Comparison of ENCODE assay signal across 18 cellular contexts in genomic region chr2:95305341-95306058, GRCh38. TPM values are rescaled to one million over a fixed set of nuclear protein-coding genes. Genes with fewer than 3 reads are reported as not detected.
A peak's percentile ranks its signal among the peaks of the same experiment; 100 is the strongest.
DNase-seq lines count a peak whose midpoint lies in the region; ATAC-seq, FAIRE-seq and TF ChIP-seq lines count a peak whose summit lies in the region.
"Had no signal": no experiment of that assay in that cellular context is flagged by ENCODE, and none has a peak within 500 bp of the region (broad histone marks: within the 10 kb centered on the region; RNA-seq: fewer than 3 reads in every experiment).

No MANE protein-coding gene starts in this region.

- peaks cover 14% of the 10 kb centered on the region for H3K27me3 ChIP-seq in GM23248 (replicated peaks; ENCODE audit: insufficient read depth)
- no peaks in the 10 kb centered on the region for H3K27me3 ChIP-seq in pancreas

- no peak overlapping the region for H3K27ac ChIP-seq in GM23248
- peak overlapping the region; percentile 60 to 75 (median 66) for H3K27ac ChIP-seq in pancreas

- no peaks in the 10 kb centered on the region for H3K4me1 Mint-ChIP-seq in activated CD4-positive, alpha-beta T cell treated with anti-CD3 and anti-CD28 coated beads for 36 hours
- H3K4me1 Mint-ChIP-seq: CD14-positive monocyte; central memory CD8-positive, alpha-beta T cell had no signal

- H3K36me3 ChIP-seq in GM23248 (ENCODE audit: low read depth) (no peaks in the 10 kb centered on the region), pancreas (no peaks in the 10 kb centered on the region)

- H3K27ac Mint-ChIP-seq in activated CD4-positive, alpha-beta T cell treated with anti-CD3 and anti-CD28 coated beads for 36 hours = no peak overlapping the region
- H3K27ac Mint-ChIP-seq: activated CD8-positive, alpha-beta T cell treated with anti-CD3 and anti-CD28 coated beads, Interleukin-2, amount 10 ng/mL, durations not matched to agents 7 days and 5 days had no signal

- no peak overlapping the region for H3K4me3 Mint-ChIP-seq in activated CD4-positive, alpha-beta T cell treated with anti-CD3 and anti-CD28 coated beads for 36 hours
- H3K4me3 Mint-ChIP-seq: activated CD8-positive, alpha-beta T cell treated with anti-CD3 and anti-CD28 coated beads, Interleukin-2, amount 10 ng/mL, durations not matched to agents 7 days and 5 days; CD14-positive monocyte; central memory CD8-positive, alpha-beta T cell had no signal

- H3K9me3 Mint-ChIP-seq in activated CD4-positive, alpha-beta T cell treated with anti-CD3 and anti-CD28 coated beads for 36 hours (ENCODE audit: low read depth) = no peaks in the 10 kb centered on the region
- H3K9me3 Mint-ChIP-seq: CD14-positive monocyte; central memory CD8-positive, alpha-beta T cell had no signal

- CTCF ChIA-PET in activated CD4-positive, alpha-beta T cell treated with anti-CD3 and anti-CD28 coated beads for 36 hours (lab: Charles Lee) = no interaction called here

- WGBS in GM23248 (ENCODE audit: low coverage in 1 of 2, low lambda C conversion rate in 2 of 2, missing lambda C conversion rate in 2 of 2), 2 experiments = 39 to 46% methylated on average over 16 of the region's 16 CpGs
- WGBS in pancreas, 2 donors = 8 to 14% methylated on average over 16 of the region's 16 CpGs

- H3K9ac ChIP-seq in GM23248 = no peak overlapping the region

- no peaks in the 10 kb centered on the region for H3K27me3 Mint-ChIP-seq in activated CD4-positive, alpha-beta T cell treated with anti-CD3 and anti-CD28 coated beads for 36 hours

- DNase-seq in GM23248 = peak; percentile 29
- DNase-seq in NCI-H774 (lab: John Stamatoyannopoulos, UW) = peak; percentile 24
- peak; percentile 61 for DNase-seq in fibroblast of peridontal ligament (ENCODE audit: extremely low read depth)
- DNase-seq in pancreas = peak in 4 of 6 donors; percentile 77 to 88 (median 79)
- no peak for DNase-seq in activated CD4-positive, alpha-beta T cell treated with anti-CD3 and anti-CD28 coated beads for 36 hours
- no peak for DNase-seq in KBM-7
- DNase-seq in stimulated activated CD4-positive, alpha-beta T cell treated with anti-CD3 and anti-CD28 coated beads, Interleukin-2, amount 100 ng/mL, for 48 hours = no peak
- DNase-seq: activated CD8-positive, alpha-beta T cell treated with anti-CD3 and anti-CD28 coated beads, Interleukin-2, amount 10 ng/mL, durations not matched to agents 7 days and 5 days; activated naive CD4-positive, alpha-beta T cell; erythroblast; GDM1; NCI-H524; substantia nigra; T1000 had no signal

- no peak overlapping the region for H3K4me3 ChIP-seq in GM23248
- peak overlapping the region in 1 of 4 donors; percentile 7 for H3K4me3 ChIP-seq in pancreas

- H4K20me1 ChIP-seq in GM23248 (ENCODE audit: insufficient read depth) = no peaks in the 10 kb centered on the region

- ATAC-seq in pancreas (peak; percentile 87 to 92 (median 88)), GM21576 (IDR thresholded peaks at IDR 0.05; ENCODE audit: unreplicated experiment) (no peak)
- no peak for ATAC-seq in activated CD4-positive, alpha-beta T cell treated with anti-CD3 and anti-CD28 coated beads for 36 hours
- ATAC-seq: activated CD8-positive, alpha-beta T cell treated with anti-CD3 and anti-CD28 coated beads, Interleukin-2, amount 10 ng/mL, durations not matched to agents 7 days and 5 days had no signal

- H3K4me1 ChIP-seq in GM23248 (ENCODE audit: insufficient read depth) (no peaks in the 10 kb centered on the region), pancreas (peaks cover 13 to 31% (median 16%) of the 10 kb centered on the region in 3 donors)

- H2AFZ ChIP-seq in GM23248 = no peak overlapping the region

- H3K9me2 ChIP-seq in GM23248 (ENCODE audit: insufficient read depth) = no peaks in the 10 kb centered on the region

- no peaks in the 10 kb centered on the region for H3F3A ChIP-seq in GM23248 (ENCODE audit: insufficient read depth)

- FAIRE-seq in pancreas (lab: Jason Lieb, UNC) = no peak
- FAIRE-seq: H1 had no signal

- in situ Hi-C loops in GM23248 (cut with MboI) = no loop called here
- in situ Hi-C loops in KBM-7 (cut with MboI; ENCODE audit: low pct_unique_long_range_greater_than_20kb, low sequenced_read_pairs) = no loop called here

- H3K9me3 ChIP-seq in GM23248 (ENCODE audit: low read depth) = no peaks in the 10 kb centered on the region
- H3K9me3 ChIP-seq in pancreas = no peaks in the 10 kb centered on the region

- intact Hi-C loops in pancreas (cut with DNase I) = no loop called here
- intact Hi-C loops in activated CD4-positive, alpha-beta T cell treated with anti-CD3 and anti-CD28 coated beads for 36 hours (cut with DNase I, micrococcal nuclease) = no loop called here

- POLR2A ChIA-PET in activated CD4-positive, alpha-beta T cell treated with anti-CD3 and anti-CD28 coated beads for 36 hours (lab: Charles Lee) = no interaction called here

- TF ChIP-seq CTCF in pancreas (IDR thresholded peaks at IDR 0.05) = no peak

- no peaks in the 10 kb centered on the region for H3K79me2 ChIP-seq in GM23248 (ENCODE audit: insufficient read depth)

- H3K36me3 Mint-ChIP-seq in activated CD4-positive, alpha-beta T cell treated with anti-CD3 and anti-CD28 coated beads for 36 hours (ENCODE audit: low read depth) = no peaks in the 10 kb centered on the region
- H3K36me3 Mint-ChIP-seq: CD14-positive monocyte had no signal

- no peak overlapping the region for H3K4me2 ChIP-seq in GM23248 (ENCODE audit: unreplicated experiment)

RNA-seq across cellular contexts. Expression of gene KCNIP3, which starts 8.4 kb away (rescaled TPM):
- 10.7 and 11.9 TPM in 2 replicates for total RNA-seq in GM23248 (2014; rRNA removed; shearing (Covaris generic))
- 3.7 and 4.9 TPM in 2 replicates for polyA plus RNA-seq in GM23248 (2016; fragmentation: Nextera tagmentation; extraction: Ambion mirVana)
- total RNA-seq in pancreas = 1 to 10 TPM; 3.5 to 7.5 (median 3.6) TPM
- polyA plus RNA-seq in pancreas = 1 to 10 TPM; 3.5 to 4.5 TPM
- total RNA-seq in activated CD4-positive, alpha-beta T cell treated with anti-CD3 and anti-CD28 coated beads for 36 hours = not detected
- total RNA-seq: activated CD8-positive, alpha-beta T cell treated with anti-CD3 and anti-CD28 coated beads, Interleukin-2, amount 10 ng/mL, durations not matched to agents 7 days and 5 days had no signal
- polyA plus RNA-seq: CD14-positive monocyte had no signal

RNA-seq across cellular contexts. Expression of gene PROM2, which starts 31.3 kb away (rescaled TPM):
- 0.22 TPM in 1 of 2 replicates, not detected in the other for total RNA-seq in GM23248 (2014; rRNA removed; shearing (Covaris generic))
- polyA plus RNA-seq in GM23248 (2016; fragmentation: Nextera tagmentation; extraction: Ambion mirVana) (0.25 TPM in 1 of 2 replicates, not detected in the other), pancreas (10 to 100 TPM in 1 of 2 donors, 1 to 10 TPM in 1; 8.3 to 12.5 TPM)
- 10 to 100 TPM in 5 of 6 donors, 1 to 10 TPM in 1; 9.5 to 20.4 (median 12.8) TPM for total RNA-seq in pancreas
- total RNA-seq in activated CD4-positive, alpha-beta T cell treated with anti-CD3 and anti-CD28 coated beads for 36 hours = under 1 TPM; 0.23 to 0.44 TPM
- polyA plus RNA-seq: CD14-positive monocyte had no signal

Comparison
In these comparisons a context has a peak if more than half of its experiments do, and no peak if none do; other contexts are left out.
1. DNase-seq: peak in GM23248 (single experiment), NCI-H774 (single experiment), fibroblast of peridontal ligament (single experiment) and pancreas (4 of 6); none in activated CD4-positive, alpha-beta T cell treated with anti-CD3 and anti-CD28 coated beads for 36 hours (single experiment), KBM-7 (single experiment) and stimulated activated CD4-positive, alpha-beta T cell treated with anti-CD3 and anti-CD28 coated beads, Interleukin-2, amount 100 ng/mL, for 48 hours (0 of 2).
2. ATAC-seq: peak in pancreas (4 of 4); none in GM21576 (single experiment) and activated CD4-positive, alpha-beta T cell treated with anti-CD3 and anti-CD28 coated beads for 36 hours (single experiment).
3. RNA of gene KCNIP3, which starts 8.4 kb away (total RNA-seq): 10.7 to 11.9 TPM in GM23248 and 3.5 to 7.5 TPM in pancreas; not detected in activated CD4-positive, alpha-beta T cell treated with anti-CD3 and anti-CD28 coated beads for 36 hours; every median in the first group is over 4 times any median in the second.